In the genomic region with DNA sequence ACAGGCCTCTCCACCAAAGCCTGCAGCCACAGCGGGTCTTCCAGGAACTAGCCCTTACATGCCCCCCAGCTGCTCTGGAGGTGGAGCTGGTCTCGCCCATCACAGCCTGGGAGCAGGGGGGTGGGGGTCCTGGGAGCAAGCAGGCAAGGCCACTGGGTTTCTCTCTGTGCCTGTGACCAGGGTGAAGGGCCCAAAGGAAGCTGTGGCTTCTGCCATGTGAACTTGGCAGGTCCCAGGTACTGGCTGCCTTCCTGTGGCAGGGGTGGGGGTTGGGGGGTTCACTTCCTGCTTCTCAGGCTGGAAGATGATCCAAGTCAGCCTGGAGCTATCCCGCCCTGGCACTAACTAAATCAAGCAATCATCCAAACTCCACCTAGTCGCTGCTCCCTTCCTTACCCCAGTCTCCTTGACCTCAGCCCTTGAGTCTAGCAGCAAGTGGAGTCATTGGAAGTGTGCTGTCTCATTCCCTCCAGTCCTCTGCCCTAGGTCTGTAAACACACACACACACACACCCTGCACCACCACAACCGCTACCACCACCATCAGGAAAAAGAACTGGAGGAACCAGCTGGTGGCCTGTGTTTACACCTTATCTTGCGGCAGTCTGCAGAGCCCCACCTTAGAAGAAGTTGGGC, we compare ENCODE assay signal across 16 cellular contexts. TPM values are rescaled to one million over a fixed set of nuclear protein-coding genes. Genes with fewer than 3 reads are reported as not detected.
A peak's percentile ranks its signal among the peaks of the same experiment; 100 is the strongest.
DNase-seq lines count a peak whose midpoint lies in the region; FAIRE-seq and TF ChIP-seq lines count a peak whose summit lies in the region.
"Had no signal": no experiment of that assay in that cellular context is flagged by ENCODE, and none has a peak within 500 bp of the region (broad histone marks: within the 10 kb centered on the region; RNA-seq: fewer than 3 reads in every experiment).

No MANE protein-coding gene starts in this region.

- no peaks in the 10 kb centered on the region for H3K36me3 ChIP-seq in astrocyte (ENCODE audit: insufficient read depth, low read length)
- no peaks in the 10 kb centered on the region for H3K36me3 ChIP-seq in transverse colon
- no peaks in the 10 kb centered on the region for H3K36me3 ChIP-seq in BE2C
- no peaks in the 10 kb centered on the region for H3K36me3 ChIP-seq in ascending aorta

- H3K4me1 ChIP-seq in astrocyte (ENCODE audit: insufficient read depth, low read length) (peaks cover 3% of the 10 kb centered on the region), transverse colon (peaks cover 5 to 32% (median 16%) of the 10 kb centered on the region in 4 donors), BE2C (no peaks in the 10 kb centered on the region), ascending aorta (peaks cover 0 to under 1% of the 10 kb centered on the region in 2 donors)
- H3K4me1 ChIP-seq: parathyroid adenoma had no signal

- no peak for FAIRE-seq in astrocyte (lab: Jason Lieb, UNC)
- FAIRE-seq: GM18507 had no signal

- H3K9me3 ChIP-seq in astrocyte (ENCODE audit: insufficient read depth, low read depth, low read length) = peaks cover 4% of the 10 kb centered on the region
- H3K9me3 ChIP-seq in transverse colon = no peaks in the 10 kb centered on the region
- no peaks in the 10 kb centered on the region; the same call in 1 of the 2 replicates for H3K9me3 ChIP-seq in BE2C
- no peaks in the 10 kb centered on the region for H3K9me3 ChIP-seq in ascending aorta

- no peak overlapping the region for H3K4me3 Mint-ChIP-seq in astrocyte (ENCODE audit: unreplicated experiment)
- H3K4me3 Mint-ChIP-seq: central memory CD8-positive, alpha-beta T cell; stimulated activated effector memory CD8-positive, alpha-beta T cell treated with anti-CD3 and anti-CD28 coated beads, Interleukin-12 subunit alpha, Interleukin-12 subunit beta, amount 100 ng/mL, for 72 hours had no signal

- H3K4me1 Mint-ChIP-seq in astrocyte (ENCODE audit: low read depth, unreplicated experiment) = peaks cover 16% of the 10 kb centered on the region

- H3K4me3 ChIP-seq in astrocyte (ENCODE audit: insufficient read depth, low read depth, low read length) (no peak overlapping the region), transverse colon (no peak overlapping the region), BE2C (ENCODE audit: low read depth, low read length) (no peak overlapping the region), ascending aorta (no peak overlapping the region)

- H3K27me3 ChIP-seq in astrocyte (ENCODE audit: insufficient read depth, low read length) = no peaks in the 10 kb centered on the region
- no peaks in the 10 kb centered on the region for H3K27me3 ChIP-seq in transverse colon
- H3K27me3 ChIP-seq in BE2C = no peaks in the 10 kb centered on the region
- no peaks in the 10 kb centered on the region for H3K27me3 ChIP-seq in ascending aorta

- DNase-seq in DMS79 (lab: John Stamatoyannopoulos, UW) = peak; percentile 28
- DNase-seq in DMS79 treated with DMSO at 0.1 percent for 48 hours (lab: John Stamatoyannopoulos, UW) = no peak
- no peak for DNase-seq in astrocyte (ENCODE audit: low read depth)
- DNase-seq in kidney glomerular epithelial cell (lab: John Stamatoyannopoulos, UW) = peak; percentile 7
- DNase-seq in transverse colon = peak; percentile 73
- DNase-seq in BE2C = no peak
- no peak for DNase-seq in ascending aorta (ENCODE audit: low spot score in 2 of 2)
- DNase-seq in stimulated activated CD4-positive, alpha-beta T cell treated with anti-CD3 and anti-CD28 coated beads, Interleukin-4, amount 100 ng/mL, for 24 hours = no peak
- DNase-seq: 8988T; activated CD4-positive, alpha-beta T cell treated with anti-CD3 and anti-CD28 coated beads for 1 hour; activated effector memory CD4-positive, alpha-beta T cell treated with Interleukin-2 at 50 U/mL for 16 hours had no signal

- TF ChIP-seq POLR2A in transverse colon (IDR thresholded peaks at IDR 0.05) = peak; percentile 39

- no peak overlapping the region for H3K4me2 ChIP-seq in astrocyte (ENCODE audit: low read length)

- H3K36me3 Mint-ChIP-seq in astrocyte (ENCODE audit: low read depth, unreplicated experiment) = peaks cover 5% of the 10 kb centered on the region

- H3K9ac ChIP-seq in astrocyte (ENCODE audit: low read length) = no peak overlapping the region
- H3K9ac ChIP-seq: parathyroid adenoma had no signal

- no peak for TF ChIP-seq EP300 in transverse colon (IDR thresholded peaks at IDR 0.05; ENCODE audit: low read depth)

- no peak overlapping the region for H3K27ac ChIP-seq in astrocyte (ENCODE audit: low read depth, low read length)
- H3K27ac ChIP-seq in transverse colon = peak overlapping the region; percentile 76 to 85 (median 82)
- no peak overlapping the region for H3K27ac ChIP-seq in ascending aorta
- H3K27ac ChIP-seq: parathyroid adenoma had no signal

- intact Hi-C loops in transverse colon (cut with DNase I; ENCODE audit: low total_unique reads) (no loop called here), ascending aorta (cut with DNase I) (no loop called here)

- no peak overlapping the region for H3K27ac Mint-ChIP-seq in astrocyte (ENCODE audit: unreplicated experiment)
- H3K27ac Mint-ChIP-seq: stimulated activated effector memory CD8-positive, alpha-beta T cell treated with anti-CD3 and anti-CD28 coated beads, Interleukin-12 subunit alpha, Interleukin-12 subunit beta, amount 100 ng/mL, for 72 hours had no signal

- H3K9me3 Mint-ChIP-seq in astrocyte (ENCODE audit: unreplicated experiment) = peaks cover 6% of the 10 kb centered on the region

- in situ Hi-C loops in transverse colon (cut with MboI; ENCODE audit: low pct_ligation_motif_present in 1 of 4, low pct_unique_long_range_greater_than_20kb in 1 of 4, low sequenced_read_pairs in 3 of 4) = no loop called here

- no peaks in the 10 kb centered on the region for H4K20me1 ChIP-seq in astrocyte (ENCODE audit: insufficient read depth, low read length)

- peaks cover 14% of the 10 kb centered on the region for H3K27me3 Mint-ChIP-seq in astrocyte (ENCODE audit: low read depth, unreplicated experiment)

- no peak for TF ChIP-seq CTCF in astrocyte (IDR thresholded peaks at IDR 0.05; ENCODE audit: insufficient read depth, low read depth, low read length)
- TF ChIP-seq CTCF in transverse colon (IDR thresholded peaks at IDR 0.05) = no peak
- TF ChIP-seq CTCF in BE2C (IDR thresholded peaks at IDR 0.05; ENCODE audit: low read depth, low read length) = no peak
- TF ChIP-seq CTCF in ascending aorta (IDR thresholded peaks at IDR 0.05) = no peak

- H3K79me2 ChIP-seq in astrocyte (ENCODE audit: insufficient read depth, low read length) = no peaks in the 10 kb centered on the region
- H3K79me2 ChIP-seq: parathyroid adenoma had no signal

- peak overlapping the region; percentile 57 for H2AFZ ChIP-seq in astrocyte (ENCODE audit: low read depth, low read length)
- H2AFZ ChIP-seq: parathyroid adenoma had no signal

- 20 to 66% methylated on average over 1 to 6 of the region's 6 CpGs for WGBS in transverse colon (ENCODE audit: low coverage in 1 of 2), 2 donors

RNA-seq across cellular contexts. Expression of gene MLKL, which starts 29.5 kb away (rescaled TPM):
- 5.6 and 6.2 TPM in 2 replicates for total RNA-seq in astrocyte
- 10 to 100 TPM; 17.1 to 62.5 (median 19.6) TPM for total RNA-seq in transverse colon
- polyA plus RNA-seq in BE2C (2012; ENCODE audit: insufficient read depth, insufficient read length, low read depth) = not detected
- total RNA-seq in ascending aorta = 4.0 TPM

RNA-seq across cellular contexts. Expression of gene FA2H, which starts 44.5 kb away (rescaled TPM):
- 0.14 TPM in 1 of 2 replicates, not detected in the other for total RNA-seq in astrocyte
- 10 to 100 TPM; 20.1 to 80.8 (median 36.8) TPM for total RNA-seq in transverse colon
- not detected for polyA plus RNA-seq in BE2C (2012; ENCODE audit: insufficient read depth, insufficient read length, low read depth)
- total RNA-seq in ascending aorta = not detected
- total RNA-seq: Daoy had no signal

Comparison
In these comparisons a context has a peak if more than half of its experiments do, and no peak if none do; other contexts are left out.
1. DNase-seq: peak in DMS79 (single experiment), kidney glomerular epithelial cell (single experiment) and transverse colon (single experiment); none in DMS79 treated with DMSO at 0.1 percent for 48 hours (single experiment), astrocyte (single experiment), BE2C (single experiment), ascending aorta (0 of 2) and stimulated activated CD4-positive, alpha-beta T cell treated with anti-CD3 and anti-CD28 coated beads, Interleukin-4, amount 100 ng/mL, for 24 hours (single experiment).
2. H3K27ac ChIP-seq: peak in transverse colon (4 of 4); none in astrocyte (single experiment) and ascending aorta (0 of 2).
3. RNA of gene FA2H, which starts 44.5 kb away (total RNA-seq): 20.1 to 80.8 TPM in transverse colon; 0.14 TPM in astrocyte and not detected in ascending aorta (single experiment); every median in the first group is over 10 times any median in the second.